In the genomic region with DNA sequence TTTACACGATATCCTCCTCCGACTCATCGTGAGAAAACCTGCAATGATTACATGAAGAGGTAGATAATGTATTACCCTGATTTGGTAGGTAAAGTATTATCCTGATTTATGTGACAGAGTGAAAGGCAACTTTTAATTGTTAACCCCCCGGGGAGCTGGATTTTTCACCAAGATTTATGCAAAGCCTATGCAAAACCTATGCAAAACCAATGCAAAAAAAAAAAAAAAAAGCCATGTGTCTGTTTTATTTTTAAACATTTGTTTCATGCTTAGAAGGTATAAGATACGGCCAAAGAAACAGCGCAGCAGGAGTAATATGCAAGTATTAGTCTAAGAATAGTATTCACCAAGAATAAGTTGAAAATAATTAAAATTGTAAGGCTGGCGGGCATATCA, we compare ENCODE assay signal across 14 cellular contexts.
DNase-seq lines count a peak whose midpoint lies in the region; ATAC-seq, FAIRE-seq and TF ChIP-seq lines count a peak whose summit lies in the region.
"Had no signal": no experiment of that assay in that cellular context is flagged by ENCODE, and none has a peak within 500 bp of the region (broad histone marks: within the 10 kb centered on the region; RNA-seq: fewer than 3 reads in every experiment).

No MANE protein-coding gene starts in this region.

- H3K36me3 Mint-ChIP-seq in CD8-positive, alpha-beta memory T cell: peaks cover 11 to 46% (median 22%) of the 10 kb centered on the region in 3 donors
- H3K36me3 Mint-ChIP-seq in IgD-negative memory B cell (peaks cover 4% of the 10 kb centered on the region), natural killer cell (peaks cover 10% of the 10 kb centered on the region)
- H3K36me3 Mint-ChIP-seq in dendritic cell treated with granulocyte-macrophage colony-stimulating factor and Interleukin-4, amounts not matched to agents 40 ng/mL and 50 ng/mL, for 4 days (ENCODE audit: low read depth): peaks cover 70% of the 10 kb centered on the region

- peak overlapping the region; percentile 72 for H3K27ac ChIP-seq in CD8-positive, alpha-beta memory T cell (ENCODE audit: low read depth, low read length)
- H3K27ac ChIP-seq: tibial artery had no signal

- H3K27me3 ChIP-seq in CD8-positive, alpha-beta memory T cell (ENCODE audit: insufficient read depth, low read length, poor library complexity, severe bottlenecking): no peaks in the 10 kb centered on the region
- H3K27me3 ChIP-seq: heart right ventricle, tibial artery had no signal

- FAIRE-seq in GM12891 (lab: Jason Lieb, UNC): no peak
- FAIRE-seq: colon, GM12892 had no signal

- H3K4me3 ChIP-seq in CD8-positive, alpha-beta memory T cell (ENCODE audit: low read length): peak overlapping the region; percentile 87
- H3K4me3 ChIP-seq: tibial artery had no signal

- POLR2A ChIA-PET in CD8-positive, alpha-beta memory T cell (lab: Charles Lee): interaction anchor here (0.7 to 1.5 kb wide), 5 partner anchors 10 to 31 kb away, joined by 3 to 10 read pairs (median 7); no protein-coding TSS in a partner anchor

- peak overlapping the region; percentile 93 to 98 (median 95) for H3K27ac Mint-ChIP-seq in CD8-positive, alpha-beta memory T cell
- peak overlapping the region in 2 of 3 donors; percentile 19 to 63 for H3K27ac Mint-ChIP-seq in IgD-negative memory B cell
- peak overlapping the region; percentile 92 for H3K27ac Mint-ChIP-seq in dendritic cell treated with granulocyte-macrophage colony-stimulating factor and Interleukin-4, amounts not matched to agents 40 ng/mL and 50 ng/mL, for 4 days
- H3K27ac Mint-ChIP-seq in natural killer cell: peak overlapping the region; percentile 89 to 93

- peak overlapping the region; percentile 91 to 99 (median 95) for H3K4me3 Mint-ChIP-seq in CD8-positive, alpha-beta memory T cell
- H3K4me3 Mint-ChIP-seq in IgD-negative memory B cell (peak overlapping the region in 2 of 4 donors; percentile 67 to 76), natural killer cell (peak overlapping the region; percentile 95)
- H3K4me3 Mint-ChIP-seq in dendritic cell treated with granulocyte-macrophage colony-stimulating factor and Interleukin-4, amounts not matched to agents 40 ng/mL and 50 ng/mL, for 4 days: peak overlapping the region; percentile 88

- peaks cover 72 to 88% (median 80%) of the 10 kb centered on the region in 3 donors for H3K4me1 Mint-ChIP-seq in CD8-positive, alpha-beta memory T cell
- peaks cover 15 to 25% (median 18%) of the 10 kb centered on the region in 3 donors for H3K4me1 Mint-ChIP-seq in IgD-negative memory B cell
- H3K4me1 Mint-ChIP-seq in dendritic cell treated with granulocyte-macrophage colony-stimulating factor and Interleukin-4, amounts not matched to agents 40 ng/mL and 50 ng/mL, for 4 days (ENCODE audit: low read depth): peaks cover 83% of the 10 kb centered on the region
- H3K4me1 Mint-ChIP-seq in natural killer cell: peaks cover 83 to 84% of the 10 kb centered on the region in 2 donors

- intact Hi-C loops in dendritic cell treated with granulocyte-macrophage colony-stimulating factor and Interleukin-4, amounts not matched to agents 40 ng/mL and 50 ng/mL, for 4 days (cut with micrococcal nuclease): loop anchor here (5.0 kb wide), 1 partner anchor 44 kb away; no protein-coding TSS in a partner anchor
- intact Hi-C loops in natural killer cell (cut with micrococcal nuclease): loop anchor here (1.0 kb wide), 1 partner anchor 14 kb away; no protein-coding TSS in a partner anchor

- peaks cover 68% of the 10 kb centered on the region for H3K4me1 ChIP-seq in CD8-positive, alpha-beta memory T cell (ENCODE audit: insufficient read depth, low read length)
- H3K4me1 ChIP-seq: tibial artery had no signal

- no peaks in the 10 kb centered on the region for H3K9me3 ChIP-seq in CD8-positive, alpha-beta memory T cell (ENCODE audit: low read length)
- H3K9me3 ChIP-seq: heart right ventricle, tibial artery had no signal

- CTCF ChIA-PET in CD8-positive, alpha-beta memory T cell (lab: Charles Lee): interaction anchor here (1.2 to 4.1 kb wide), 6 partner anchors 14 to 92 kb away, joined by 3 to 24 read pairs (median 8); no protein-coding TSS in a partner anchor

- DNase-seq in CD8-positive, alpha-beta memory T cell: no peak
- DNase-seq in natural killer cell (no peak), GM12891 (ENCODE audit: insufficient read length, low spot score) (no peak), anterior cingulate cortex (lab: John Stamatoyannopoulos, UW) (no peak)
- DNase-seq in central memory CD4-positive, alpha-beta T cell: no peak
- DNase-seq: heart right ventricle; stimulated activated CD4-positive, alpha-beta T cell treated with anti-CD3 and anti-CD28 coated beads, Interleukin-2, amount 100 ng/mL, for 48 hours; tibial artery had no signal

- no peaks in the 10 kb centered on the region for H3K9me3 Mint-ChIP-seq in CD8-positive, alpha-beta memory T cell
- H3K9me3 Mint-ChIP-seq in IgD-negative memory B cell (peaks cover 0 to 7% (median 0%) of the 10 kb centered on the region in 3 donors), natural killer cell (peaks cover 2 to 5% of the 10 kb centered on the region in 2 donors)
- H3K9me3 Mint-ChIP-seq in dendritic cell treated with granulocyte-macrophage colony-stimulating factor and Interleukin-4, amounts not matched to agents 40 ng/mL and 50 ng/mL, for 4 days: peaks cover 12% of the 10 kb centered on the region
- H3K9me3 Mint-ChIP-seq: neural crest cell had no signal

- TF ChIP-seq CTCF in natural killer cell (IDR thresholded peaks at IDR 0.05): no peak

- H3K36me3 ChIP-seq in CD8-positive, alpha-beta memory T cell (ENCODE audit: insufficient read depth, low read length): no peaks in the 10 kb centered on the region
- H3K36me3 ChIP-seq: heart right ventricle, tibial artery had no signal

- ATAC-seq in natural killer cell (no peak), HG03025 (IDR thresholded peaks at IDR 0.05; ENCODE audit: low FRiP score, unreplicated experiment) (no peak)

- H3K27me3 Mint-ChIP-seq in CD8-positive, alpha-beta memory T cell: no peaks in the 10 kb centered on the region
- H3K27me3 Mint-ChIP-seq in IgD-negative memory B cell (peaks cover 7% of the 10 kb centered on the region), natural killer cell (ENCODE audit: low read depth in 2 of 2) (no peaks in the 10 kb centered on the region)
- H3K27me3 Mint-ChIP-seq in dendritic cell treated with granulocyte-macrophage colony-stimulating factor and Interleukin-4, amounts not matched to agents 40 ng/mL and 50 ng/mL, for 4 days: no peaks in the 10 kb centered on the region

- TF ChIP-seq POLR2A in GM12891 (IDR thresholded peaks at IDR 0.05; ENCODE audit: low read depth, low read length): no peak

TF ChIP-seq in GM12891, 5 proteins besides CTCF, POLR2A, EP300 and RAD21:
- TF ChIP-seq TAF1 (IDR thresholded peaks at IDR 0.05; ENCODE audit: low read depth, low read length) (no peak), PAX5 (IDR thresholded peaks at IDR 0.05; ENCODE audit: insufficient read depth, low read length, severe bottlenecking) (no peak), POU2F2 (IDR thresholded peaks at IDR 0.05; ENCODE audit: low read depth, low read length) (no peak), SPI1 (IDR thresholded peaks at IDR 0.05; ENCODE audit: low read depth, low read length) (no peak), POLR2AphosphoS5 (IDR thresholded peaks at IDR 0.05; ENCODE audit: low read depth, low read length) (no peak)
TF ChIP-seq in GM12891: peak in this region for 0.

Comparison
In these comparisons a context has a peak if more than half of its experiments do, and no peak if none do; other contexts are left out.
1. H3K27ac Mint-ChIP-seq: peak in every context shown above with its lines; median percentile 95 in CD8-positive, alpha-beta memory T cell; 92 in dendritic cell treated with granulocyte-macrophage colony-stimulating factor and Interleukin-4, amounts not matched to agents 40 ng/mL and 50 ng/mL, for 4 days; 91 in natural killer cell; 41 in IgD-negative memory B cell.